ENCODE assay signal across 8 cellular contexts in genomic region chr20:25148181-25148981, GRCh38. TPM values are rescaled to one million over a fixed set of nuclear protein-coding genes. Genes with fewer than 3 reads are reported as not detected.
DNase-seq lines count a peak whose midpoint lies in the region; ATAC-seq and TF ChIP-seq lines count a peak whose summit lies in the region.

No MANE protein-coding gene starts in this region.

- H3K9me3 Mint-ChIP-seq in CD8-positive, alpha-beta memory T cell, result no peaks in the 10 kb centered on the region
- H3K9me3 Mint-ChIP-seq in activated CD4-positive, alpha-beta T cell treated with anti-CD3 and anti-CD28 coated beads for 36 hours (ENCODE audit: low read depth), result no peaks in the 10 kb centered on the region
- no peaks in the 10 kb centered on the region for H3K9me3 Mint-ChIP-seq in chondrocyte (ENCODE audit: low read depth)

- H3K9me3 ChIP-seq in CD8-positive, alpha-beta memory T cell (ENCODE audit: low read length), result no peaks in the 10 kb centered on the region

- peaks cover 6 to 7% (median 6%) of the 10 kb centered on the region in 3 donors for H3K4me1 Mint-ChIP-seq in CD8-positive, alpha-beta memory T cell
- H3K4me1 Mint-ChIP-seq in activated CD4-positive, alpha-beta T cell treated with anti-CD3 and anti-CD28 coated beads for 36 hours, result peaks cover 5% of the 10 kb centered on the region
- H3K4me1 Mint-ChIP-seq in chondrocyte (ENCODE audit: low read depth), result no peaks in the 10 kb centered on the region

- no peaks in the 10 kb centered on the region for H3K27me3 ChIP-seq in CD8-positive, alpha-beta memory T cell (ENCODE audit: insufficient read depth, low read length, poor library complexity, severe bottlenecking)

- peak overlapping the region; percentile 50 for H3K4me3 ChIP-seq in CD8-positive, alpha-beta memory T cell (ENCODE audit: low read length)

- POLR2A ChIA-PET in CD8-positive, alpha-beta memory T cell (lab: Charles Lee), result interaction anchor here (0.5 to 0.8 kb wide), 2 partner anchors 51 to 58 kb away, joined by 3 to 4 read pairs; no protein-coding TSS in a partner anchor
- POLR2A ChIA-PET in activated CD4-positive, alpha-beta T cell treated with anti-CD3 and anti-CD28 coated beads for 36 hours (lab: Charles Lee), result no interaction called here

- no peak for TF ChIP-seq CTCF in chondrocyte (IDR thresholded peaks at IDR 0.05)

- peak overlapping the region; percentile 0 to 92 (median 76) for H3K27ac Mint-ChIP-seq in CD8-positive, alpha-beta memory T cell
- H3K27ac Mint-ChIP-seq in activated CD4-positive, alpha-beta T cell treated with anti-CD3 and anti-CD28 coated beads for 36 hours, result peak overlapping the region; percentile 88
- no peak overlapping the region for H3K27ac Mint-ChIP-seq in chondrocyte (ENCODE audit: unreplicated experiment)

- H3K27ac ChIP-seq in CD8-positive, alpha-beta memory T cell (ENCODE audit: low read depth, low read length), result no peak overlapping the region

- DNase-seq in CD8-positive, alpha-beta memory T cell, result peak; percentile 19 to 77 (median 58)
- peak; percentile 77 for DNase-seq in activated CD4-positive, alpha-beta T cell treated with anti-CD3 and anti-CD28 coated beads for 36 hours
- DNase-seq in chondrocyte (ENCODE audit: low spot score) (no peak), lung microvascular endothelial cell (ENCODE audit: low read depth in 2 of 2) (peak; percentile 21 to 56), NCI-H2171 (lab: John Stamatoyannopoulos, UW) (no peak)
- DNase-seq in stimulated activated CD8-positive, alpha-beta memory T cell treated with anti-CD3 and anti-CD28 coated beads, Interleukin-15, amount 100 ng/mL, for 1 hour (ENCODE audit: low read depth), result peak; percentile 22

- peaks cover 0 to 1% (median 0%) of the 10 kb centered on the region in 3 donors for H3K36me3 Mint-ChIP-seq in CD8-positive, alpha-beta memory T cell
- H3K36me3 Mint-ChIP-seq in activated CD4-positive, alpha-beta T cell treated with anti-CD3 and anti-CD28 coated beads for 36 hours (ENCODE audit: low read depth), result peaks cover 2% of the 10 kb centered on the region
- no peaks in the 10 kb centered on the region for H3K36me3 Mint-ChIP-seq in chondrocyte (ENCODE audit: low read depth)

- peak overlapping the region; percentile 73 to 94 (median 91) for H3K4me3 Mint-ChIP-seq in CD8-positive, alpha-beta memory T cell
- H3K4me3 Mint-ChIP-seq in activated CD4-positive, alpha-beta T cell treated with anti-CD3 and anti-CD28 coated beads for 36 hours, result peak overlapping the region; percentile 57
- H3K4me3 Mint-ChIP-seq in chondrocyte (ENCODE audit: unreplicated experiment), result peak overlapping the region; percentile 55

- peak; percentile 86 for ATAC-seq in activated CD4-positive, alpha-beta T cell treated with anti-CD3 and anti-CD28 coated beads for 36 hours
- ATAC-seq in HG03432 (IDR thresholded peaks at IDR 0.05; ENCODE audit: unreplicated experiment) (no peak), GM19023 (IDR thresholded peaks at IDR 0.05; ENCODE audit: unreplicated experiment) (no peak)

- peaks cover 6% of the 10 kb centered on the region for H3K4me1 ChIP-seq in CD8-positive, alpha-beta memory T cell (ENCODE audit: insufficient read depth, low read length)

- H3K36me3 ChIP-seq in CD8-positive, alpha-beta memory T cell (ENCODE audit: insufficient read depth, low read length), result no peaks in the 10 kb centered on the region

- intact Hi-C loops in activated CD4-positive, alpha-beta T cell treated with anti-CD3 and anti-CD28 coated beads for 36 hours (cut with DNase I, micrococcal nuclease), result no loop called here

- peaks cover 2 to 9% of the 10 kb centered on the region in 2 donors for H3K27me3 Mint-ChIP-seq in CD8-positive, alpha-beta memory T cell
- peaks cover 6% of the 10 kb centered on the region for H3K27me3 Mint-ChIP-seq in activated CD4-positive, alpha-beta T cell treated with anti-CD3 and anti-CD28 coated beads for 36 hours
- H3K27me3 Mint-ChIP-seq in chondrocyte (ENCODE audit: low read depth), result peaks cover 36% of the 10 kb centered on the region

- CTCF ChIA-PET in CD8-positive, alpha-beta memory T cell (lab: Charles Lee), result interaction anchor here (0.9 to 1.3 kb wide), 3 partner anchors 25 to 249 kb away, joined by 3 to 4 read pairs (median 4); no protein-coding TSS in a partner anchor
- CTCF ChIA-PET in activated CD4-positive, alpha-beta T cell treated with anti-CD3 and anti-CD28 coated beads for 36 hours (lab: Charles Lee), result interaction anchor here (0.8 to 1.4 kb wide), 4 partner anchors 12 to 99 kb away, joined by 3 to 4 read pairs (median 3); partner anchors contain the start of gene PYGB

RNA-seq across cellular contexts. Expression of gene ENTPD6, which starts 47.1 kb away (rescaled TPM):
- total RNA-seq in CD8-positive, alpha-beta memory T cell, result 10 to 100 TPM; 44.2 to 47.0 TPM
- 36.2 TPM for polyA plus RNA-seq in CD8-positive, alpha-beta memory T cell
- 10 to 100 TPM; 34.3 to 41.5 TPM for total RNA-seq in activated CD4-positive, alpha-beta T cell treated with anti-CD3 and anti-CD28 coated beads for 36 hours
- total RNA-seq in chondrocyte (42.2 to 53.5 TPM (median 50.3 TPM) in 3 replicates), lung microvascular endothelial cell (29.9 and 51.4 TPM in 2 replicates)

Comparison
In these comparisons a context has a peak if more than half of its experiments do, and no peak if none do; other contexts are left out.
1. DNase-seq: peak in CD8-positive, alpha-beta memory T cell (5 of 5), activated CD4-positive, alpha-beta T cell treated with anti-CD3 and anti-CD28 coated beads for 36 hours (single experiment), lung microvascular endothelial cell (2 of 2) and stimulated activated CD8-positive, alpha-beta memory T cell treated with anti-CD3 and anti-CD28 coated beads, Interleukin-15, amount 100 ng/mL, for 1 hour (single experiment); none in chondrocyte (single experiment) and NCI-H2171 (single experiment).
2. Peak in every context shown above with its lines, with median percentiles within 50 percentile points of each other: H3K4me3 Mint-ChIP-seq.